22 cellular contexts compared by ENCODE assay signal in the genomic region with DNA sequence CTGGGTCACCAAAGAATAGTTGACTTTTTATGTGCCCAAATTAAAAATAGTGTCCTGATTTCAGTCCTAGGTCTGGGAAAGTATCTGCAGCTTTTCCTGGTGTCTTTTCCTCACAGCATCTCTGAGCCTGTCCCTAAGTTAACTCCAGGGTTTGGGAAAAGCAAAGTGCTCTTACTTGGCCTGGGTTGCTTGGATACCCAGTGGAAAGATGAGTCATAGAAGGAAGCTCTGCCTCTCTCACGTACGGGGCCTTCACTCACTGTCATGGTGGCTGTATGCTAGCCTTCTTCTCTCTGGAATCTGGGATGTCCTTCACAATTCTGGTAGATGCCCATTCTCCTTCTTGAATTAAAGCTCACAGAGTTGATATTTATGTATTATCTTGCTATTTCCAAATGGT.
A peak's percentile ranks its signal among the peaks of the same experiment; 100 is the strongest.
DNase-seq lines count a peak whose midpoint lies in the region; ATAC-seq, FAIRE-seq and TF ChIP-seq lines count a peak whose summit lies in the region.
"Had no signal": no experiment of that assay in that cellular context is flagged by ENCODE, and none has a peak within 500 bp of the region (broad histone marks: within the 10 kb centered on the region; RNA-seq: fewer than 3 reads in every experiment).

No MANE protein-coding gene starts in this region.

- H3K4me2 ChIP-seq in astrocyte (ENCODE audit: low read length): no peak overlapping the region

- ATAC-seq in activated CD8-positive, alpha-beta T cell treated with anti-CD3 and anti-CD28 coated beads, Interleukin-2, amount 10 ng/mL, durations not matched to agents 7 days and 5 days: no peak
- ATAC-seq: effector memory CD8-positive, alpha-beta T cell; GM12878; Right ventricle myocardium inferior; stimulated activated effector memory CD8-positive, alpha-beta T cell treated with anti-CD3 and anti-CD28 coated beads, Interleukin-12 subunit alpha, Interleukin-12 subunit beta, amount 100 ng/mL, for 72 hours had no signal

- CTCF ChIA-PET in MCF 10A (lab: Yijun Ruan, JAX): interaction anchor here (1.1 to 4.4 kb wide), 3 partner anchors 332 to 978 kb away, joined by 4 to 39 read pairs (median 7); no protein-coding TSS in a partner anchor
- CTCF ChIA-PET in activated CD8-positive, alpha-beta T cell treated with anti-CD3 and anti-CD28 coated beads, Interleukin-2, amount 10 ng/mL, durations not matched to agents 7 days and 5 days (lab: Charles Lee): no interaction called here

- H3K27ac ChIP-seq in breast epithelium (no peak overlapping the region), astrocyte (ENCODE audit: low read depth, low read length) (no peak overlapping the region)
- H3K27ac ChIP-seq: thyroid gland had no signal

- intact Hi-C loops in MCF 10A (cut with micrococcal nuclease) (no loop called here), breast epithelium (cut with DNase I; ENCODE audit: low total_unique reads) (no loop called here)

- H3K79me2 ChIP-seq in astrocyte (ENCODE audit: insufficient read depth, low read length): no peaks in the 10 kb centered on the region

- H3K9ac ChIP-seq in astrocyte (ENCODE audit: low read length): no peak overlapping the region

- no peaks in the 10 kb centered on the region for H3K9me3 ChIP-seq in breast epithelium
- no peaks in the 10 kb centered on the region for H3K9me3 ChIP-seq in astrocyte (ENCODE audit: insufficient read depth, low read depth, low read length)
- H3K9me3 ChIP-seq: thyroid gland had no signal

- H3K4me1 Mint-ChIP-seq in MCF 10A (ENCODE audit: insufficient read depth, unreplicated experiment) (peaks cover 6% of the 10 kb centered on the region), astrocyte (ENCODE audit: low read depth, unreplicated experiment) (peaks cover 1% of the 10 kb centered on the region)
- no peaks in the 10 kb centered on the region for H3K4me1 Mint-ChIP-seq in activated CD8-positive, alpha-beta T cell treated with anti-CD3 and anti-CD28 coated beads, Interleukin-2, amount 10 ng/mL, durations not matched to agents 7 days and 5 days (ENCODE audit: low read depth)
- H3K4me1 Mint-ChIP-seq: activated B cell treated with CpG ODN at 0.5 μM for 24 hours; central memory CD8-positive, alpha-beta T cell; memory B cell; stimulated activated effector memory CD8-positive, alpha-beta T cell treated with anti-CD3 and anti-CD28 coated beads, Interleukin-12 subunit alpha, Interleukin-12 subunit beta, amount 100 ng/mL, for 72 hours had no signal

- H4K20me1 ChIP-seq in astrocyte (ENCODE audit: insufficient read depth, low read length): no peaks in the 10 kb centered on the region

- H3K36me3 ChIP-seq in breast epithelium (no peaks in the 10 kb centered on the region), astrocyte (ENCODE audit: insufficient read depth, low read length) (no peaks in the 10 kb centered on the region)
- H3K36me3 ChIP-seq: thyroid gland had no signal

- no peak for FAIRE-seq in astrocyte (lab: Jason Lieb, UNC)
- FAIRE-seq in urothelium cell line (lab: Jason Lieb, UNC): no peak
- FAIRE-seq: GM12878 had no signal

- H2AFZ ChIP-seq in astrocyte (ENCODE audit: low read depth, low read length): peak overlapping the region; percentile 53

- H3K27ac Mint-ChIP-seq in MCF 10A (ENCODE audit: low read depth, unreplicated experiment): no peak overlapping the region
- H3K27ac Mint-ChIP-seq in astrocyte (ENCODE audit: unreplicated experiment): peak overlapping the region; percentile 83
- no peak overlapping the region for H3K27ac Mint-ChIP-seq in activated CD8-positive, alpha-beta T cell treated with anti-CD3 and anti-CD28 coated beads, Interleukin-2, amount 10 ng/mL, durations not matched to agents 7 days and 5 days
- H3K27ac Mint-ChIP-seq: activated B cell treated with CpG ODN at 0.5 μM for 24 hours; CD4-positive, alpha-beta T cell; effector memory CD8-positive, alpha-beta T cell; memory B cell; stimulated activated effector memory CD8-positive, alpha-beta T cell treated with anti-CD3 and anti-CD28 coated beads, Interleukin-12 subunit alpha, Interleukin-12 subunit beta, amount 100 ng/mL, for 72 hours had no signal

- no peak overlapping the region for H3K4me3 Mint-ChIP-seq in MCF 10A (ENCODE audit: unreplicated experiment)
- no peak overlapping the region for H3K4me3 Mint-ChIP-seq in astrocyte (ENCODE audit: unreplicated experiment)
- H3K4me3 Mint-ChIP-seq in activated CD8-positive, alpha-beta T cell treated with anti-CD3 and anti-CD28 coated beads, Interleukin-2, amount 10 ng/mL, durations not matched to agents 7 days and 5 days: no peak overlapping the region
- H3K4me3 Mint-ChIP-seq: activated B cell treated with CpG ODN at 0.5 μM for 24 hours; CD4-positive, alpha-beta T cell; central memory CD8-positive, alpha-beta T cell; effector memory CD8-positive, alpha-beta T cell; memory B cell; stimulated activated effector memory CD8-positive, alpha-beta T cell treated with anti-CD3 and anti-CD28 coated beads, Interleukin-12 subunit alpha, Interleukin-12 subunit beta, amount 100 ng/mL, for 72 hours had no signal

- POLR2A ChIA-PET in MCF 10A (lab: Yijun Ruan, JAX): no interaction called here
- POLR2A ChIA-PET in activated CD8-positive, alpha-beta T cell treated with anti-CD3 and anti-CD28 coated beads, Interleukin-2, amount 10 ng/mL, durations not matched to agents 7 days and 5 days (lab: Charles Lee): no interaction called here

- H3K27me3 Mint-ChIP-seq in MCF 10A (ENCODE audit: insufficient read depth, unreplicated experiment): no peaks in the 10 kb centered on the region
- H3K27me3 Mint-ChIP-seq in astrocyte (ENCODE audit: low read depth, unreplicated experiment): no peaks in the 10 kb centered on the region
- H3K27me3 Mint-ChIP-seq in activated CD8-positive, alpha-beta T cell treated with anti-CD3 and anti-CD28 coated beads, Interleukin-2, amount 10 ng/mL, durations not matched to agents 7 days and 5 days (ENCODE audit: low read depth): no peaks in the 10 kb centered on the region
- H3K27me3 Mint-ChIP-seq: activated B cell treated with CpG ODN at 0.5 μM for 24 hours; CD4-positive, alpha-beta T cell; central memory CD8-positive, alpha-beta T cell; effector memory CD8-positive, alpha-beta T cell; memory B cell had no signal

- no peaks in the 10 kb centered on the region for H3K27me3 ChIP-seq in breast epithelium
- no peaks in the 10 kb centered on the region for H3K27me3 ChIP-seq in astrocyte (ENCODE audit: insufficient read depth, low read length)
- H3K27me3 ChIP-seq: thyroid gland had no signal

- H3K36me3 Mint-ChIP-seq in MCF 10A (ENCODE audit: insufficient read depth, unreplicated experiment) (no peaks in the 10 kb centered on the region), astrocyte (ENCODE audit: low read depth, unreplicated experiment) (no peaks in the 10 kb centered on the region)
- no peaks in the 10 kb centered on the region for H3K36me3 Mint-ChIP-seq in activated CD8-positive, alpha-beta T cell treated with anti-CD3 and anti-CD28 coated beads, Interleukin-2, amount 10 ng/mL, durations not matched to agents 7 days and 5 days (ENCODE audit: low read depth)
- H3K36me3 Mint-ChIP-seq: memory B cell; stimulated activated effector memory CD8-positive, alpha-beta T cell treated with anti-CD3 and anti-CD28 coated beads, Interleukin-12 subunit alpha, Interleukin-12 subunit beta, amount 100 ng/mL, for 72 hours had no signal

- no peak for TF ChIP-seq POLR2A in breast epithelium (IDR thresholded peaks at IDR 0.05)

- DNase-seq in MCF 10A (ENCODE audit: unreplicated experiment) (peak; percentile 26), breast epithelium (ENCODE audit: low spot score in 2 of 2) (no peak), astrocyte (ENCODE audit: low read depth) (peak; percentile 42), fibroblast of peridontal ligament (ENCODE audit: extremely low read depth) (peak; percentile 29), urothelium cell line (ENCODE audit: low spot score) (peak; percentile 12), NCI-H1436 treated with DMSO at 0.1 percent for 48 hours (lab: John Stamatoyannopoulos, UW) (no peak)
- no peak for DNase-seq in activated CD8-positive, alpha-beta T cell treated with anti-CD3 and anti-CD28 coated beads, Interleukin-2, amount 10 ng/mL, durations not matched to agents 7 days and 5 days
- no peak for DNase-seq in activated CD4-positive, alpha-beta T cell treated with anti-CD3 and anti-CD28 coated beads, Interleukin-2, amount 50 U/mL, for 4 hours
- DNase-seq: 8988T; activated B cell treated with CpG ODN at 0.5 μM for 24 hours; CD4-positive, alpha-beta T cell; effector memory CD8-positive, alpha-beta T cell; NCI-H2081 treated with DMSO at 0.1 percent for 48 hours; NCI-H510A; stimulated activated CD4-positive, alpha-beta T cell treated with anti-CD3 and anti-CD28 coated beads, Interleukin-12 subunit alpha, Interleukin-12 subunit beta, amount 100 ng/mL, for 4 hours; T-helper 2 cell; thyroid gland had no signal

- TF ChIP-seq CTCF in MCF 10A (IDR thresholded peaks at IDR 0.05; ENCODE audit: unreplicated experiment) (no peak), breast epithelium (IDR thresholded peaks at IDR 0.05) (no peak), astrocyte (IDR thresholded peaks at IDR 0.05; ENCODE audit: insufficient read depth, low read depth, low read length) (no peak)

- no peaks in the 10 kb centered on the region for H3K4me1 ChIP-seq in breast epithelium
- peaks cover 3% of the 10 kb centered on the region for H3K4me1 ChIP-seq in astrocyte (ENCODE audit: insufficient read depth, low read length)
- H3K4me1 ChIP-seq: thyroid gland had no signal

- BruUV-seq in MCF 10A (replicated peaks; lab: Mats Ljungman, UMichigan): no TSS peak

- H3K9me3 Mint-ChIP-seq in MCF 10A (ENCODE audit: unreplicated experiment) (peaks cover 9% of the 10 kb centered on the region), astrocyte (ENCODE audit: unreplicated experiment) (peaks cover 3% of the 10 kb centered on the region)
- H3K9me3 Mint-ChIP-seq in activated CD8-positive, alpha-beta T cell treated with anti-CD3 and anti-CD28 coated beads, Interleukin-2, amount 10 ng/mL, durations not matched to agents 7 days and 5 days (ENCODE audit: insufficient read depth): no peaks in the 10 kb centered on the region
- H3K9me3 Mint-ChIP-seq: CD4-positive, alpha-beta T cell had no signal

- no peak overlapping the region for H3K4me3 ChIP-seq in breast epithelium
- H3K4me3 ChIP-seq in astrocyte (ENCODE audit: insufficient read depth, low read depth, low read length): no peak overlapping the region
- H3K4me3 ChIP-seq: GM12878, thyroid gland had no signal

Comparison
In these comparisons a context has a peak if more than half of its experiments do, and no peak if none do; other contexts are left out.
1. DNase-seq: peak in MCF 10A (single experiment), astrocyte (single experiment), fibroblast of peridontal ligament (single experiment) and urothelium cell line (single experiment); none in breast epithelium (0 of 2), NCI-H1436 treated with DMSO at 0.1 percent for 48 hours (single experiment), activated CD8-positive, alpha-beta T cell treated with anti-CD3 and anti-CD28 coated beads, Interleukin-2, amount 10 ng/mL, durations not matched to agents 7 days and 5 days (single experiment) and activated CD4-positive, alpha-beta T cell treated with anti-CD3 and anti-CD28 coated beads, Interleukin-2, amount 50 U/mL, for 4 hours (0 of 2).